10 cellular contexts compared by ENCODE assay signal in the genomic region with DNA sequence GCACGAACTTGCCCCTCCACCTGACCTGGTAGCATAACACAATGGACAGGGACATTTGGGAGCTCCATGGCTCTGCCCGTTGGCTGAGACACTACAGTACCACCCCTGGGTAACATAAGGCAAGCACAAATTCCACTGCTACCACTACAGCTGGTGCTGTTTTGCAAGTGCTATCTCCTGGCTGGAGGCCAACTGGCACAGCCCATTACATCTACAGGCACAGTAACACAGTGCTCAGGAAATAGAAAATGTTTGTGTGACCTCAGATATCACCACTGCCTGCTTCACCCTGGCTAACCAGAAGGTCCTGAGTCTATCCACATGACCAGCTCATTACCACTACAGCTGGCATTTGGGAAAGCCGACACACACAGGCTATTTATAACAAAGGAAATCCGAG.
DNase-seq lines count a peak whose midpoint lies in the region; ATAC-seq, FAIRE-seq and TF ChIP-seq lines count a peak whose summit lies in the region.
"Had no signal": no experiment of that assay in that cellular context is flagged by ENCODE, and none has a peak within 500 bp of the region (broad histone marks: within the 10 kb centered on the region; RNA-seq: fewer than 3 reads in every experiment).

No MANE protein-coding gene starts in this region.

- BruUV-seq in endothelial cell of umbilical vein (replicated peaks; lab: Mats Ljungman, UMichigan) = no TSS peak

- H3K4me3 ChIP-seq in endothelial cell of umbilical vein (replicated peaks in 1 of 3; ENCODE audit: insufficient read depth in 1 of 3, low read depth in 1 of 3, low read length in 3 of 3) (no peak overlapping the region), mucosa of descending colon (no peak overlapping the region), suprapubic skin (no peak overlapping the region), osteoblast (ENCODE audit: insufficient read depth, low read length) (no peak overlapping the region)

- no peak for TF ChIP-seq EP300 in suprapubic skin (IDR thresholded peaks at IDR 0.05)

- H3K9ac ChIP-seq in endothelial cell of umbilical vein (replicated peaks; ENCODE audit: extremely low read depth, insufficient read depth, low read length) = no peak overlapping the region

- no peaks in the 10 kb centered on the region for H3K9me3 ChIP-seq in endothelial cell of umbilical vein (replicated peaks; ENCODE audit: control insufficient read depth, insufficient read depth, low read length)
- H3K9me3 ChIP-seq in mucosa of descending colon = no peaks in the 10 kb centered on the region
- H3K9me3 ChIP-seq in suprapubic skin = no peaks in the 10 kb centered on the region
- H3K9me3 ChIP-seq in osteoblast (ENCODE audit: low read depth, low read length) = no peaks in the 10 kb centered on the region

- POLR2A ChIA-PET in endothelial cell of umbilical vein (lab: Charles Lee) = no interaction called here

- no peak for TF ChIP-seq CTCF in endothelial cell of umbilical vein (IDR thresholded peaks at IDR 0.05; ENCODE audit: extremely low read depth in 1 of 2, insufficient read depth in 1 of 2, low read depth in 1 of 2, low read length in 2 of 2)
- TF ChIP-seq CTCF in mucosa of descending colon (IDR thresholded peaks at IDR 0.05) = no peak
- no peak for TF ChIP-seq CTCF in suprapubic skin (IDR thresholded peaks at IDR 0.05)
- no peak for TF ChIP-seq CTCF in osteoblast (IDR thresholded peaks at IDR 0.05; ENCODE audit: extremely low read depth, low read depth, low read length)

- intact Hi-C loops in endothelial cell of umbilical vein (cut with micrococcal nuclease) = loop anchor here (1.0 to 10.0 kb wide), 2 partner anchors 176 to 269 kb away; no protein-coding TSS in a partner anchor
- intact Hi-C loops in mucosa of descending colon (cut with DNase I, micrococcal nuclease) = no loop called here

- dilution Hi-C loops in endothelial cell of umbilical vein (cut with MboI; ENCODE audit: extremely low pct_ligation_motif_present, low sequenced_read_pairs) = no loop called here

- FAIRE-seq in endothelial cell of umbilical vein (lab: Jason Lieb, UNC) = peak; percentile 94

- no peaks in the 10 kb centered on the region for H3K79me2 ChIP-seq in endothelial cell of umbilical vein (ENCODE audit: control insufficient read depth, insufficient read depth, low read length)
- H3K79me2 ChIP-seq in osteoblast (ENCODE audit: insufficient read depth, low read length) = no peaks in the 10 kb centered on the region

- WGBS in suprapubic skin = 29% methylated on average over 4 of the region's 4 CpGs

- no peaks in the 10 kb centered on the region for H4K20me1 ChIP-seq in endothelial cell of umbilical vein (replicated peaks; ENCODE audit: control insufficient read depth, extremely low read depth, insufficient read depth, low read length)
- H4K20me1 ChIP-seq in osteoblast (ENCODE audit: insufficient read depth, low read length) = no peaks in the 10 kb centered on the region

- H3K27me3 ChIP-seq in endothelial cell of umbilical vein (ENCODE audit: control insufficient read depth in 2 of 2, insufficient read depth in 2 of 2, low read length in 2 of 2) (no peaks in the 10 kb centered on the region), suprapubic skin (no peaks in the 10 kb centered on the region), osteoblast (ENCODE audit: insufficient read depth, low read length) (no peaks in the 10 kb centered on the region)

- H2AFZ ChIP-seq in endothelial cell of umbilical vein (ENCODE audit: low read depth, low read length) = no peak overlapping the region
- H2AFZ ChIP-seq in osteoblast (ENCODE audit: low read length) = no peak overlapping the region

- H3K36me3 ChIP-seq in endothelial cell of umbilical vein (ENCODE audit: control insufficient read depth in 2 of 2, extremely low read depth in 1 of 2, insufficient read depth in 2 of 2, low read length in 2 of 2) (no peaks in the 10 kb centered on the region), mucosa of descending colon (ENCODE audit: low read depth) (no peaks in the 10 kb centered on the region), suprapubic skin (no peaks in the 10 kb centered on the region), osteoblast (ENCODE audit: insufficient read depth, low read length) (no peaks in the 10 kb centered on the region)

- peak; percentile 47 for ATAC-seq in mucosa of descending colon
- no peak for ATAC-seq in HG03280 (IDR thresholded peaks at IDR 0.05; ENCODE audit: unreplicated experiment)

- CTCF ChIA-PET in endothelial cell of umbilical vein (lab: Charles Lee) = interaction anchor here (1.1 to 1.4 kb wide), 4 partner anchors 9 to 88 kb away, joined by 3 to 4 read pairs (median 4); no protein-coding TSS in a partner anchor

- H3K4me1 Mint-ChIP-seq in activated T-cell treated with anti-CD3 and anti-CD28 coated beads, Interleukin-2, amount 50 U/mL, for 24 hours (ENCODE audit: low read depth) = no peaks in the 10 kb centered on the region
- H3K4me1 Mint-ChIP-seq: activated B cell treated with CpG ODN at 0.5 μM for 24 hours had no signal

- TF ChIP-seq POLR2A in endothelial cell of umbilical vein (IDR thresholded peaks at IDR 0.05; ENCODE audit: low read depth, low read length) = no peak
- TF ChIP-seq POLR2A in suprapubic skin (IDR thresholded peaks at IDR 0.05) = no peak

- H3K27me3 Mint-ChIP-seq in activated T-cell treated with anti-CD3 and anti-CD28 coated beads, Interleukin-2, amount 50 U/mL, for 24 hours = no peaks in the 10 kb centered on the region
- H3K27me3 Mint-ChIP-seq: activated B cell treated with CpG ODN at 0.5 μM for 24 hours had no signal

- DNase-seq in Ammon's horn (ENCODE audit: low spot score) = peak; percentile 56
- peak; percentile 6 for DNase-seq in NCI-H226
- peak; percentile 96 for DNase-seq in endothelial cell of umbilical vein (ENCODE audit: low read depth, low spot score)
- DNase-seq in mucosa of descending colon = peak in 2 of 3 donors; percentile 28 to 54
- no peak for DNase-seq in suprapubic skin (ENCODE audit: low spot score in 2 of 2)
- DNase-seq in osteoblast (ENCODE audit: insufficient read length, low spot score, missing footprints) = no peak
- DNase-seq in activated T-cell treated with anti-CD3 and anti-CD28 coated beads, Interleukin-2, amount 50 U/mL, for 24 hours = no peak
- DNase-seq: activated B cell treated with CpG ODN at 0.5 μM for 24 hours; activated naive CD4-positive, alpha-beta T cell treated with anti-CD3 and anti-CD28 coated beads, Interleukin-2, amount 50 U/mL, for 16 hours had no signal

- peaks cover 18% of the 10 kb centered on the region for H3K9me3 Mint-ChIP-seq in activated T-cell treated with anti-CD3 and anti-CD28 coated beads, Interleukin-2, amount 50 U/mL, for 24 hours

- H3K36me3 Mint-ChIP-seq in activated T-cell treated with anti-CD3 and anti-CD28 coated beads, Interleukin-2, amount 50 U/mL, for 24 hours (ENCODE audit: low read depth) = no peaks in the 10 kb centered on the region

- peak overlapping the region; percentile 26 for H3K4me2 ChIP-seq in endothelial cell of umbilical vein (ENCODE audit: insufficient read depth, low read length)
- no peak overlapping the region for H3K4me2 ChIP-seq in osteoblast (ENCODE audit: insufficient read depth, low read length)

- no peaks in the 10 kb centered on the region for H3K9me1 ChIP-seq in endothelial cell of umbilical vein (replicated peaks; ENCODE audit: control insufficient read depth, extremely low read depth, insufficient read depth, low read length)

- no peak overlapping the region for H3K27ac Mint-ChIP-seq in activated T-cell treated with anti-CD3 and anti-CD28 coated beads, Interleukin-2, amount 50 U/mL, for 24 hours
- H3K27ac Mint-ChIP-seq: activated B cell treated with CpG ODN at 0.5 μM for 24 hours had no signal

- H3K4me3 Mint-ChIP-seq in activated T-cell treated with anti-CD3 and anti-CD28 coated beads, Interleukin-2, amount 50 U/mL, for 24 hours = no peak overlapping the region
- H3K4me3 Mint-ChIP-seq: activated B cell treated with CpG ODN at 0.5 μM for 24 hours had no signal

- H3K27ac ChIP-seq in endothelial cell of umbilical vein (ENCODE audit: insufficient read depth, low read depth, low read length) (peak overlapping the region; percentile 42), suprapubic skin (no peak overlapping the region), osteoblast (ENCODE audit: low read depth, low read length) (no peak overlapping the region)

- H3K4me1 ChIP-seq in endothelial cell of umbilical vein (ENCODE audit: control insufficient read depth, extremely low read depth, insufficient read depth, low read length) (peaks cover 20% of the 10 kb centered on the region), mucosa of descending colon (ENCODE audit: low read depth) (no peaks in the 10 kb centered on the region), suprapubic skin (no peaks in the 10 kb centered on the region), osteoblast (ENCODE audit: insufficient read depth, low read length) (no peaks in the 10 kb centered on the region)

TF ChIP-seq in endothelial cell of umbilical vein, 7 proteins besides CTCF, POLR2A, EP300 and RAD21:
- TF ChIP-seq GATA2 (IDR thresholded peaks at IDR 0.05; ENCODE audit: insufficient read depth, insufficient read length, low read depth, low read length) (peak; percentile 59), JUN (IDR thresholded peaks at IDR 0.05; ENCODE audit: borderline replicate concordance, insufficient read depth, insufficient read length, low read depth) (peak; percentile 39), POLR2AphosphoS5 (IDR thresholded peaks at IDR 0.05; ENCODE audit: insufficient read depth, low read depth, low read length) (peak; percentile 61), FOS (IDR thresholded peaks at IDR 0.05; ENCODE audit: borderline replicate concordance, insufficient read depth, low read length) (no peak), EZH2 (IDR thresholded peaks at IDR 0.05; ENCODE audit: borderline replicate concordance, low read depth, low read length, severe bottlenecking) (no peak), MYC (IDR thresholded peaks at IDR 0.05; ENCODE audit: low read depth, low read length) (no peak)
- TF ChIP-seq, protein P1, sequence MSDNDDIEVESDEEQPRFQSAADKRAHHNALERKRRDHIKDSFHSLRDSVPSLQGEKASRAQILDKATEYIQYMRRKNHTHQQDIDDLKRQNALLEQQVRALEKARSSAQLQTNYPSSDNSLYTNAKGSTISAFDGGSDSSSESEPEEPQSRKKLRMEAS (IDR thresholded peaks at IDR 0.05; ENCODE audit: insufficient read depth, insufficient read length) = no peak

Comparison
In these comparisons a context has a peak if more than half of its experiments do, and no peak if none do; other contexts are left out.
1. DNase-seq: peak in Ammon's horn (single experiment), NCI-H226 (single experiment), endothelial cell of umbilical vein (single experiment) and mucosa of descending colon (2 of 3); none in suprapubic skin (0 of 2), osteoblast (single experiment) and activated T-cell treated with anti-CD3 and anti-CD28 coated beads, Interleukin-2, amount 50 U/mL, for 24 hours (single experiment).